ENCODE assay signal across 17 cellular contexts in the genomic region with DNA sequence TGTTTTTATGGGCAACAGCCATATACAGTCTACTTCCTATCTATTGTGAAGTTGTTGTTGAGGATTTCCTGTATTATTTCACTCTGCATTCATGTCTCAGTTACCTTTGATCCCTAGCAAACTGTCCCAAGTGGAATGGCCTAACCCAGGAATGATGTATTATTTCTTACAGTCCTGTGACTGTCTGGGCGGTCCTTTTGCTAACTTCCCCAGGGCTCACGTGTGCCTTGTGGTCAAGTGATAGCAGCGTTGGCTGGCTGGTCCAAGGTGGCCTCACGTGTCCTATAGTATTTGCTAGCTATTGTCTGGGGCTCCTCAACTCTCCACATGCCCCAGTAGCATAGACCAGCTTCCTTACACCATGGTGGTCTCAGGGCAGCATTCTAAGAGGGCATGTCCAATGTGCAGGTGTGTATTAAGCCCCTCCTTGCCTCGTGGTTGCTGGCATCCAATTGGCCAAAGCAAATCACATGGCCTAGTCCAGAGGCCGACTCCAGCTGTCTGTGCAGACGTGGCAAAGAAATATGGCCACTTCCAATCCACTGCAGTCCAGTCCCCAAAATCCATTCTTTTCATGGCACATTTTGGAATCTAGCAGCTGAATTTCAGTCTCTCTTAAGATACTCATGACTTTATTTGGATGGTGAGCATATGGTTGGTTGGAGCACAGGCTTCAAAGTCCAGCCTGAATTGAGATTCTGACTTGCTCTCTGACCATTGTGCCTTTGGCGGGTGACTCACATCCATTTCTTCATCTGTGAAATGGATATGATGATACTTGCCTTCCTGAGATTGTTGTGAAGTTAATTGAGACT.
DNase-seq lines count a peak whose midpoint lies in the region; ATAC-seq and TF ChIP-seq lines count a peak whose summit lies in the region.
"Had no signal": no experiment of that assay in that cellular context is flagged by ENCODE, and none has a peak within 500 bp of the region (broad histone marks: within the 10 kb centered on the region; RNA-seq: fewer than 3 reads in every experiment).

No MANE protein-coding gene starts in this region.

- H3K9me3 ChIP-seq in psoas muscle: no peaks in the 10 kb centered on the region
- H3K9me3 ChIP-seq in CD4-positive, alpha-beta T cell (ENCODE audit: control insufficient read depth, low read length): no peaks in the 10 kb centered on the region
- H3K9me3 ChIP-seq: ovary, SJCRH30, thyroid gland had no signal

- WGBS in psoas muscle, 3 donors: 66 to 73% (median 67%) methylated on average over 8 of the region's 8 CpGs

- intact Hi-C loops in psoas muscle (cut with DNase I) (no loop called here), sciatic nerve (cut with DNase I) (no loop called here)
- intact Hi-C loops in CD4-positive, alpha-beta T cell (cut with DNase I, micrococcal nuclease): no loop called here

- peaks cover 20% of the 10 kb centered on the region for H3K36me3 Mint-ChIP-seq in nephron progenitor cell (ENCODE audit: low read depth)
- no peaks in the 10 kb centered on the region for H3K36me3 Mint-ChIP-seq in CD4-positive, alpha-beta T cell (ENCODE audit: low read depth)

- DNase-seq in ELR (ENCODE audit: low read depth) (peak; percentile 56), RPMI7951 (ENCODE audit: low read depth) (peak; percentile 55), foreskin fibroblast (peak; percentile 54 to 60), psoas muscle (no peak), T-helper 1 cell (no peak), nephron progenitor cell (no peak), sciatic nerve (ENCODE audit: low spot score) (no peak)
- no peak for DNase-seq in CD4-positive, alpha-beta T cell
- DNase-seq: activated CD8-positive, alpha-beta T cell treated with anti-CD3 and anti-CD28 coated beads for 36 hours; C1 segment of cervical spinal cord; cortex of kidney; mesendoderm; NCI-H1092 treated with DMSO at 0.1 percent for 48 hours; NK-92 treated with Interleukin-12 subunit alpha and Interleukin-12 subunit beta, amount 100 ng/mL, for 24 hours; SJCRH30; thyroid gland had no signal

- no peaks in the 10 kb centered on the region for H3K27me3 Mint-ChIP-seq in nephron progenitor cell (ENCODE audit: low read depth, poor library complexity)
- no peaks in the 10 kb centered on the region for H3K27me3 Mint-ChIP-seq in CD4-positive, alpha-beta T cell
- H3K27me3 Mint-ChIP-seq: activated CD8-positive, alpha-beta T cell treated with anti-CD3 and anti-CD28 coated beads for 36 hours had no signal

- CTCF ChIA-PET in CD4-positive, alpha-beta T cell (lab: Charles Lee): no interaction called here

- POLR2A ChIA-PET in CD4-positive, alpha-beta T cell (lab: Charles Lee): no interaction called here

- peaks cover 88% of the 10 kb centered on the region for H3K4me1 ChIP-seq in psoas muscle

- ATAC-seq in psoas muscle (peak in 3 of 4 donors; percentile 24 to 37 (median 36)), sciatic nerve (no peak)
- ATAC-seq in CD4-positive, alpha-beta T cell (ENCODE audit: poor library complexity): no peak
- ATAC-seq: activated CD8-positive, alpha-beta T cell treated with anti-CD3 and anti-CD28 coated beads for 36 hours had no signal

- H3K4me3 ChIP-seq in foreskin fibroblast (ENCODE audit: low read depth in 1 of 2, low read length in 2 of 2): no peak overlapping the region
- no peak overlapping the region for H3K4me3 ChIP-seq in psoas muscle
- H3K4me3 ChIP-seq: ovary, SJCRH30, thyroid gland had no signal

- no peaks in the 10 kb centered on the region for H3K36me3 ChIP-seq in psoas muscle (ENCODE audit: insufficient read depth in 1 of 2, low read depth in 1 of 2)
- H3K36me3 ChIP-seq: ovary, thyroid gland had no signal

- H3K4me3 Mint-ChIP-seq in nephron progenitor cell: no peak overlapping the region
- H3K4me3 Mint-ChIP-seq in CD4-positive, alpha-beta T cell: no peak overlapping the region
- H3K4me3 Mint-ChIP-seq: activated CD8-positive, alpha-beta T cell treated with anti-CD3 and anti-CD28 coated beads for 36 hours had no signal

- H3K27ac ChIP-seq in psoas muscle: peak overlapping the region; percentile 79
- no peak overlapping the region for H3K27ac ChIP-seq in CD4-positive, alpha-beta T cell (ENCODE audit: low read depth, low read length)
- H3K27ac ChIP-seq: ovary, SJCRH30 had no signal

- peaks cover 5% of the 10 kb centered on the region for H3K9me3 Mint-ChIP-seq in nephron progenitor cell
- H3K9me3 Mint-ChIP-seq in CD4-positive, alpha-beta T cell: no peaks in the 10 kb centered on the region
- H3K9me3 Mint-ChIP-seq: activated CD8-positive, alpha-beta T cell treated with anti-CD3 and anti-CD28 coated beads for 36 hours had no signal

- TF ChIP-seq CTCF in foreskin fibroblast (IDR thresholded peaks at IDR 0.05; ENCODE audit: low read depth, low read length) (no peak), psoas muscle (IDR thresholded peaks at IDR 0.05) (no peak), nephron progenitor cell (IDR thresholded peaks at IDR 0.05) (no peak)
- TF ChIP-seq CTCF in CD4-positive, alpha-beta T cell (IDR thresholded peaks at IDR 0.05): no peak

- no peak overlapping the region for H3K27ac Mint-ChIP-seq in nephron progenitor cell
- H3K27ac Mint-ChIP-seq in CD4-positive, alpha-beta T cell: no peak overlapping the region
- H3K27ac Mint-ChIP-seq: activated CD8-positive, alpha-beta T cell treated with anti-CD3 and anti-CD28 coated beads for 36 hours had no signal

- no peaks in the 10 kb centered on the region for H3K27me3 ChIP-seq in psoas muscle (ENCODE audit: insufficient read depth in 3 of 3, low read length in 2 of 3)
- no peaks in the 10 kb centered on the region for H3K27me3 ChIP-seq in CD4-positive, alpha-beta T cell (ENCODE audit: control insufficient read depth, insufficient read depth, low read length)
- H3K27me3 ChIP-seq: ovary, SJCRH30, thyroid gland had no signal

- H3K4me1 Mint-ChIP-seq in nephron progenitor cell: peaks cover 28% of the 10 kb centered on the region
- peaks cover 31% of the 10 kb centered on the region for H3K4me1 Mint-ChIP-seq in CD4-positive, alpha-beta T cell (ENCODE audit: low read depth)

Comparison
In these comparisons a context has a peak if more than half of its experiments do, and no peak if none do; other contexts are left out.
1. DNase-seq: peak in ELR (single experiment), RPMI7951 (single experiment) and foreskin fibroblast (2 of 2); none in psoas muscle (0 of 2), T-helper 1 cell (0 of 5), nephron progenitor cell (single experiment), sciatic nerve (single experiment) and CD4-positive, alpha-beta T cell (0 of 10).
2. ATAC-seq: peak in psoas muscle (3 of 4); none in sciatic nerve (single experiment) and CD4-positive, alpha-beta T cell (single experiment).